ENCODE assay signal across 26 cellular contexts in the genomic region with DNA sequence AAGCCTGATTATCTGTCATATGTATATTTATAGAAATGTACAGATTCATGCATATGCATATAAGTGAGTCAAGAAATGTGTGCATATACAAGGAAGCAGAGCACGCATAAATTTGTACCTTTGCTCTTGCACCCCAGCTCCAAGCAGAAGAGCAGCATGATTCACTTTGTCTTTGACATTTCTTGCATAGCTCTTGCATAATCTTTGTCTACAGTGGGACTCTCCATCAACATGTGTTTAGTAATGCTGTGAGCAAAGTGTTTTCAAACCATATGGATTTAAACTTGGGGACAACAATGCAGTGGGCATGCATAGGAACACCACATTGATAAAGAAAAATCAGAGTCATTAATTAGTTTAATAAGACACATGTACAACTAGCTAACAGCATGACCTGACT.
"Had no signal": no experiment of that assay in that cellular context is flagged by ENCODE, and none has a peak within 500 bp of the region (broad histone marks: within the 10 kb centered on the region; RNA-seq: fewer than 3 reads in every experiment).

No MANE protein-coding gene starts in this region.

- H3K9me3 ChIP-seq: breast epithelium, esophagus squamous epithelium, gastrocnemius medialis, transverse colon, uterus had no signal

- H3K27me3 ChIP-seq: breast epithelium, esophagus squamous epithelium, gastrocnemius medialis, transverse colon, uterus had no signal

- H3K9me3 Mint-ChIP-seq: activated T-cell treated with anti-CD3 and anti-CD28 coated beads, Interleukin-2, amount 50 U/mL, for 4 hours; stimulated activated naive CD8-positive, alpha-beta T cell treated with anti-CD3 and anti-CD28 coated beads, Interleukin-15, Interleukin-2, amounts not matched to agents 100 ng/mL and 50 ng/mL, for 24 hours had no signal

- H3K36me3 ChIP-seq: breast epithelium, esophagus squamous epithelium, gastrocnemius medialis, transverse colon, uterus had no signal

- H3K4me3 Mint-ChIP-seq: activated CD8-positive, alpha-beta T cell treated with anti-CD3 and anti-CD28 coated beads, Interleukin-2, amount 10 ng/mL, durations not matched to agents 7 days and 5 days; activated T-cell treated with anti-CD3 and anti-CD28 coated beads, Interleukin-2, amount 50 U/mL, for 4 hours; dendritic cell treated with granulocyte-macrophage colony-stimulating factor and Interleukin-4, amounts not matched to agents 40 ng/mL and 50 ng/mL, for 4 days; nephron progenitor cell; stimulated activated naive CD8-positive, alpha-beta T cell treated with anti-CD3 and anti-CD28 coated beads, Interleukin-15, Interleukin-2, amounts not matched to agents 100 ng/mL and 50 ng/mL, for 24 hours had no signal

- ATAC-seq: activated CD8-positive, alpha-beta T cell treated with anti-CD3 and anti-CD28 coated beads, Interleukin-2, amount 10 ng/mL, durations not matched to agents 7 days and 5 days; activated T-cell treated with anti-CD3 and anti-CD28 coated beads, Interleukin-2, amount 50 U/mL, for 4 hours; gastrocnemius medialis; left lobe of liver had no signal

- DNase-seq: activated CD4-positive, alpha-beta T cell treated with anti-CD3 and anti-CD28 coated beads for 48 hours; activated CD4-positive, CD25-positive, alpha-beta regulatory T cell; activated CD8-positive, alpha-beta T cell treated with anti-CD3 and anti-CD28 coated beads, Interleukin-2, amount 10 ng/mL, durations not matched to agents 7 days and 5 days; activated effector memory CD4-positive, alpha-beta T cell treated with anti-CD3 and anti-CD28 coated beads, Interleukin-2, amount 50 U/mL, for 16 hours; activated naive CD4-positive, alpha-beta T cell treated with anti-CD3 and anti-CD28 coated beads, Interleukin-2, amount 50 U/mL, for 16 hours; activated T-cell treated with anti-CD3 and anti-CD28 coated beads, Interleukin-2, amount 50 U/mL, for 4 hours; cerebellar nuclear complex; effector memory CD4-positive, alpha-beta T cell; esophagus squamous epithelium; gastrocnemius medialis; head of caudate nucleus; kidney; midbrain; nephron progenitor cell; T-helper 1 cell; T1000; transverse colon; uterus had no signal

- H3K27ac Mint-ChIP-seq: activated CD8-positive, alpha-beta T cell treated with anti-CD3 and anti-CD28 coated beads, Interleukin-2, amount 10 ng/mL, durations not matched to agents 7 days and 5 days; dendritic cell treated with granulocyte-macrophage colony-stimulating factor and Interleukin-4, amounts not matched to agents 40 ng/mL and 50 ng/mL, for 4 days; nephron progenitor cell; progenitor cell of endocrine pancreas; stimulated activated naive CD8-positive, alpha-beta T cell treated with anti-CD3 and anti-CD28 coated beads, Interleukin-15, Interleukin-2, amounts not matched to agents 100 ng/mL and 50 ng/mL, for 24 hours had no signal

- H3K4me3 ChIP-seq: breast epithelium, esophagus squamous epithelium, gastrocnemius medialis, lung, transverse colon, uterus had no signal

- FAIRE-seq: astrocyte, endothelial cell of umbilical vein, kidney had no signal

- H3K27ac ChIP-seq: breast epithelium, esophagus squamous epithelium, gastrocnemius medialis, transverse colon, uterus had no signal

- H3K27me3 Mint-ChIP-seq: dendritic cell treated with granulocyte-macrophage colony-stimulating factor and Interleukin-4, amounts not matched to agents 40 ng/mL and 50 ng/mL, for 4 days; progenitor cell of endocrine pancreas had no signal

- H3K4me1 ChIP-seq: breast epithelium, esophagus squamous epithelium, gastrocnemius medialis, uterus had no signal
